ENCODE assay signal across 23 cellular contexts in the genomic region with DNA sequence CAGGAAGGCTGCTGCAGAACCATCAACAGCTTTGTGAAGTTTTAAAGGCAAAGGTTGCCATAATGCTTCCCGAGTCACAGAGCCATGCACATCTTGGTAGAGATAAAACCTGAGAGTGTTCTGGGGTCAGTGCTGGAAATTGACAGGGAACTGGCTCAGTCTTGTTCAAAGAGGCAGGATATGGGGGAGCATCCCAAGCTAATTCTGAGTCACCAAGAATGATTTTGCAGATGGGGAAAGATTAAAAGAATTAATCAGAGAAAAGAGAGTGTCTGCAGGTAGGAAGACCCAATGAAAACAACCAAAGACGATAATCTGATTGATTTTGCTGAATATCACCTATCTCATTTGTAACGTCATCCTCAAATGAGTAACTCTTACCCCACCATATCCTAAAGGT.
A peak's percentile ranks its signal among the peaks of the same experiment; 100 is the strongest.
DNase-seq lines count a peak whose midpoint lies in the region; ATAC-seq and TF ChIP-seq lines count a peak whose summit lies in the region.
"Had no signal": no experiment of that assay in that cellular context is flagged by ENCODE, and none has a peak within 500 bp of the region (broad histone marks: within the 10 kb centered on the region; RNA-seq: fewer than 3 reads in every experiment).

No MANE protein-coding gene starts in this region.

- no peaks in the 10 kb centered on the region for H3K79me2 ChIP-seq in PC-9 (ENCODE audit: low read depth)

- no peaks in the 10 kb centered on the region for H3K9me2 ChIP-seq in PC-9 (ENCODE audit: insufficient read depth)

- H3K4me1 Mint-ChIP-seq in CD8-positive, alpha-beta memory T cell, result peaks cover 24 to 61% (median 48%) of the 10 kb centered on the region in 3 donors

- no peak overlapping the region for H3K4me3 Mint-ChIP-seq in CD8-positive, alpha-beta memory T cell
- H3K4me3 Mint-ChIP-seq: activated CD4-positive, alpha-beta T cell treated with anti-CD3 and anti-CD28 coated beads, Interleukin-2, amount 10 ng/mL, durations not matched to agents 7 days and 5 days had no signal

- peak overlapping the region; percentile 2 to 99 (median 81) for H3K27ac Mint-ChIP-seq in CD8-positive, alpha-beta memory T cell
- H3K27ac Mint-ChIP-seq: activated CD4-positive, alpha-beta T cell treated with anti-CD3 and anti-CD28 coated beads, Interleukin-2, amount 10 ng/mL, durations not matched to agents 7 days and 5 days had no signal

- H3K36me3 Mint-ChIP-seq in CD8-positive, alpha-beta memory T cell, result peaks cover 2 to 5% (median 3%) of the 10 kb centered on the region in 3 donors

- peaks cover 43% of the 10 kb centered on the region for H3K4me1 ChIP-seq in CD8-positive, alpha-beta memory T cell (ENCODE audit: insufficient read depth, low read length)
- peaks cover 69% of the 10 kb centered on the region for H3K4me1 ChIP-seq in PC-9 (replicated peaks; ENCODE audit: insufficient read depth)
- H3K4me1 ChIP-seq: right lobe of liver had no signal

- ATAC-seq in HG03521 (IDR thresholded peaks at IDR 0.05; ENCODE audit: unreplicated experiment) (no peak), GM18870 (IDR thresholded peaks at IDR 0.05; ENCODE audit: unreplicated experiment) (no peak)
- ATAC-seq: heart right ventricle, left lung, right lobe of liver, Right ventricle myocardium inferior had no signal

- no peaks in the 10 kb centered on the region for H3K9me3 ChIP-seq in CD8-positive, alpha-beta memory T cell (ENCODE audit: low read length)
- no peaks in the 10 kb centered on the region for H3K9me3 ChIP-seq in PC-9 (ENCODE audit: insufficient read depth, low read depth)
- H3K9me3 ChIP-seq: heart right ventricle, left lung, right lobe of liver, thoracic aorta had no signal

- no peak for TF ChIP-seq CTCF in PC-9 (conservative IDR thresholded peaks at IDR 0.05)

- no peak overlapping the region for H3K27ac ChIP-seq in CD8-positive, alpha-beta memory T cell (ENCODE audit: low read depth, low read length)
- peak overlapping the region; percentile 87 for H3K27ac ChIP-seq in PC-9
- peak overlapping the region; percentile 91 for H3K27ac ChIP-seq in epithelial cell of prostate
- H3K27ac ChIP-seq: heart right ventricle, KMS-11, right lobe of liver, thoracic aorta had no signal

- peak overlapping the region; percentile 77 for H3K4me2 ChIP-seq in PC-9
- H3K4me2 ChIP-seq: KMS-11 had no signal

- DNase-seq in A172 (ENCODE audit: low spot score), result peak; percentile 39
- DNase-seq in CD8-positive, alpha-beta memory T cell, result no peak
- DNase-seq in PC-9, result no peak
- no peak for DNase-seq in epithelial cell of prostate (ENCODE audit: low read depth, low spot score)
- no peak for DNase-seq in SK-N-DZ (ENCODE audit: low spot score)
- DNase-seq in ecto neural progenitor cell (ENCODE audit: low spot score), result no peak
- DNase-seq: activated CD4-positive, alpha-beta T cell treated with anti-CD3 and anti-CD28 coated beads, Interleukin-2, amount 10 ng/mL, durations not matched to agents 7 days and 5 days; brain microvascular endothelial cell; cortex of kidney; DMS53; heart right ventricle; left lung; NCI-H1694; NCI-H2171 treated with DMSO at 0.1 percent for 48 hours; NCI-H526; posterior cingulate gyrus; right lobe of liver; SW 1271 had no signal

- peaks cover 0 to 3% of the 10 kb centered on the region in 2 donors for H3K27me3 Mint-ChIP-seq in CD8-positive, alpha-beta memory T cell

- H3K36me3 ChIP-seq in CD8-positive, alpha-beta memory T cell (ENCODE audit: insufficient read depth, low read length), result no peaks in the 10 kb centered on the region
- no peaks in the 10 kb centered on the region for H3K36me3 ChIP-seq in PC-9 (ENCODE audit: low read depth)
- H3K36me3 ChIP-seq: brain microvascular endothelial cell, heart right ventricle, left lung, right lobe of liver, thoracic aorta had no signal

- CTCF ChIA-PET in CD8-positive, alpha-beta memory T cell (lab: Charles Lee), result no interaction called here
- CTCF ChIA-PET in PC-9 (lab: Charles Lee), result interaction anchor here (0.7 kb wide), 1 partner anchor 28 kb away, joined by 3 read pairs; no protein-coding TSS in a partner anchor

- H3F3A ChIP-seq in PC-9 (ENCODE audit: insufficient read depth, low read depth), result peaks cover 43% of the 10 kb centered on the region; the same call in 1 of the 2 replicates

- no peaks in the 10 kb centered on the region for H3K27me3 ChIP-seq in CD8-positive, alpha-beta memory T cell (ENCODE audit: insufficient read depth, low read length, poor library complexity, severe bottlenecking)
- H3K27me3 ChIP-seq in PC-9 (ENCODE audit: insufficient read depth, low read depth), result no peaks in the 10 kb centered on the region
- H3K27me3 ChIP-seq: brain microvascular endothelial cell, heart right ventricle, left lung, right lobe of liver had no signal

- POLR2A ChIA-PET in CD8-positive, alpha-beta memory T cell (lab: Charles Lee), result no interaction called here
- POLR2A ChIA-PET in PC-9 (lab: Charles Lee; ENCODE audit: unreplicated experiment), result no interaction called here

- no peak overlapping the region for H3K4me3 ChIP-seq in CD8-positive, alpha-beta memory T cell (ENCODE audit: low read length)
- H3K4me3 ChIP-seq in PC-9, result no peak overlapping the region
- H3K4me3 ChIP-seq: heart right ventricle, left lung, right lobe of liver, thoracic aorta had no signal

- H3K9me3 Mint-ChIP-seq in CD8-positive, alpha-beta memory T cell, result no peaks in the 10 kb centered on the region

- intact Hi-C loops in PC-9 (cut with micrococcal nuclease; ENCODE audit: unreplicated experiment), result no loop called here

- no peaks in the 10 kb centered on the region for H4K20me1 ChIP-seq in PC-9 (ENCODE audit: insufficient read depth)

- no peak overlapping the region for H2AFZ ChIP-seq in PC-9

- BruUV-seq in PC-9 (replicated peaks; lab: Mats Ljungman, UMichigan), result no TSS peak
